17 cellular contexts compared by ENCODE assay signal in the genomic region with DNA sequence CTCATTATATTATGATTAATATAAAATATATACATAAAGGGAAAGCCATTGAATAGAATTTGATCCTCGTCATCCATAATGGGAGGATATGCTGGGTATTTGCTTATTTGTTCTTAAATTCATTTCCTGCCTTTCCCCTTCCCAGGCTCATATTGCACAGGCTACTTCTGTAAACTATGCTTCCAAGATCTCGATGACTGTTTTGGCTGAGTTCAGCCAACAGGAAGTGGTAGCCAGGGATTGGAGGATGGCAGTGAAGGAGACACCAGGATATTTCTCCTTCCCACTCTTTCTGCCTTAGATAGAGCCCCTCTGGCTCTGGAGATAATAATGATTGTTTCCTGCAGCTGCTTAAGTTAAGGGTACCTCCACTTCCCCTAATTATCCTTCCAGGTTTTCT. TPM values are rescaled to one million over a fixed set of nuclear protein-coding genes. Genes with fewer than 3 reads are reported as not detected.
A peak's percentile ranks its signal among the peaks of the same experiment; 100 is the strongest.
DNase-seq lines count a peak whose midpoint lies in the region; ATAC-seq and TF ChIP-seq lines count a peak whose summit lies in the region.
"Had no signal": no experiment of that assay in that cellular context is flagged by ENCODE, and none has a peak within 500 bp of the region (broad histone marks: within the 10 kb centered on the region; RNA-seq: fewer than 3 reads in every experiment).

No MANE protein-coding gene starts in this region.

- no peak overlapping the region for H3K4me3 ChIP-seq in SJCRH30
- H3K4me3 ChIP-seq in skeletal muscle cell (ENCODE audit: low read depth, low read length), result no peak overlapping the region
- H3K4me3 ChIP-seq in ascending aorta, result no peak overlapping the region
- H3K4me3 ChIP-seq: thoracic aorta had no signal

- H3K27me3 ChIP-seq in SJCRH30 (no peaks in the 10 kb centered on the region), ascending aorta (no peaks in the 10 kb centered on the region)

- no peaks in the 10 kb centered on the region for H3K9me3 ChIP-seq in SJCRH30 (replicated peaks)
- H3K9me3 ChIP-seq in ascending aorta, result peaks cover 0 to 5% of the 10 kb centered on the region in 2 donors
- H3K9me3 ChIP-seq: thoracic aorta had no signal

- H3K36me3 ChIP-seq in SJCRH30 (no peaks in the 10 kb centered on the region), ascending aorta (no peaks in the 10 kb centered on the region)
- H3K36me3 ChIP-seq: thoracic aorta had no signal

- H3K4me1 ChIP-seq in SJCRH30 (peaks cover 2% of the 10 kb centered on the region; the same call in 1 of the 2 replicates), ascending aorta (peaks cover 0 to 7% of the 10 kb centered on the region in 2 donors)

- intact Hi-C loops in sciatic nerve (cut with DNase I), result no loop called here
- intact Hi-C loops in ascending aorta (cut with DNase I), result loop anchor here (5.0 kb wide), 1 partner anchor 43 kb away; the partner anchor contains the start of gene DYNC1LI1
- intact Hi-C loops in head of caudate nucleus (cut with DNase I), result no loop called here

- DNase-seq in DMS53 (lab: John Stamatoyannopoulos, UW) (peak; percentile 4), DMS53 treated with DMSO at 0.1 percent for 48 hours (lab: John Stamatoyannopoulos, UW; ENCODE audit: unreplicated experiment) (no peak), SJCRH30 (peak; percentile 14 to 55), epithelial cell of prostate (ENCODE audit: low read depth, low spot score) (no peak), skeletal muscle cell (ENCODE audit: low read depth) (peak; percentile 23), sciatic nerve (ENCODE audit: low spot score) (no peak), ascending aorta (ENCODE audit: low spot score in 2 of 2) (no peak), head of caudate nucleus (no peak)
- DNase-seq: activated effector memory CD4-positive, alpha-beta T cell treated with anti-CD3 and anti-CD28 coated beads, Interleukin-2, amount 50 U/mL, for 16 hours; KG1; mesendoderm; NCI-H1694; NCI-H526 treated with DMSO at 0.1 percent for 48 hours; SHP77; stimulated activated CD4-positive, alpha-beta T cell treated with anti-CD3 and anti-CD28 coated beads, Interleukin-15, amount 100 ng/mL, for 24 hours had no signal

- H3K27ac ChIP-seq in SJCRH30, result no peak overlapping the region
- H3K27ac ChIP-seq in epithelial cell of prostate, result peak overlapping the region; percentile 4
- no peak overlapping the region for H3K27ac ChIP-seq in ascending aorta
- H3K27ac ChIP-seq: 22Rv1, thoracic aorta had no signal

- TF ChIP-seq CTCF in ascending aorta (IDR thresholded peaks at IDR 0.05), result no peak

- no peak for ATAC-seq in sciatic nerve

RNA-seq across cellular contexts. Expression of gene DYNC1LI1, which starts 44.3 kb away (rescaled TPM):
- total RNA-seq in SJCRH30 (2014; rRNA removed; shearing (Covaris generic)), result 25.3 and 27.1 TPM in 2 replicates
- total RNA-seq in sciatic nerve, result 30.4 TPM
- total RNA-seq in ascending aorta, result 22.1 TPM

Comparison
In these comparisons a context has a peak if more than half of its experiments do, and no peak if none do; other contexts are left out.
1. DNase-seq: peak in DMS53 (single experiment), SJCRH30 (2 of 2) and skeletal muscle cell (single experiment); none in DMS53 treated with DMSO at 0.1 percent for 48 hours (single experiment), epithelial cell of prostate (single experiment), sciatic nerve (single experiment), ascending aorta (0 of 2) and head of caudate nucleus (0 of 42).